1 cellular context compared by ENCODE assay signal in genomic region chr1:28890435-28890834, GRCh38.
TF ChIP-seq lines count a peak whose summit lies in the region.

No MANE protein-coding gene starts in this region.

TF ChIP-seq in endothelial cell of umbilical vein, 7 proteins besides CTCF, POLR2A, EP300 and RAD21 (continued from another document):
- TF ChIP-seq MAX (IDR thresholded peaks at IDR 0.05; ENCODE audit: insufficient read depth, insufficient read length) (no peak), EZH2 (IDR thresholded peaks at IDR 0.05; ENCODE audit: borderline replicate concordance, low read depth, low read length, severe bottlenecking) (no peak), JUN (IDR thresholded peaks at IDR 0.05; ENCODE audit: borderline replicate concordance, insufficient read depth, insufficient read length, low read depth) (no peak), GATA2 (IDR thresholded peaks at IDR 0.05; ENCODE audit: insufficient read depth, insufficient read length, low read depth, low read length) (no peak)
